9 cellular contexts compared by ENCODE assay signal in genomic region chr6:129929433-129929832, GRCh38.
DNase-seq lines count a peak whose midpoint lies in the region; ATAC-seq and TF ChIP-seq lines count a peak whose summit lies in the region.
"Had no signal": no experiment of that assay in that cellular context is flagged by ENCODE, and none has a peak within 500 bp of the region (broad histone marks: within the 10 kb centered on the region; RNA-seq: fewer than 3 reads in every experiment).

No MANE protein-coding gene starts in this region.

- peaks cover 5% of the 10 kb centered on the region for H3K27me3 Mint-ChIP-seq in activated naive CD4-positive, alpha-beta T cell treated with anti-CD3 and anti-CD28 coated beads, Interleukin-2, amount 10 ng/mL, durations not matched to agents 7 days and 5 days

- H3K36me3 Mint-ChIP-seq in activated naive CD4-positive, alpha-beta T cell treated with anti-CD3 and anti-CD28 coated beads, Interleukin-2, amount 10 ng/mL, durations not matched to agents 7 days and 5 days, result no peaks in the 10 kb centered on the region

- no peak overlapping the region for H3K4me3 ChIP-seq in cardiac fibroblast (replicated peaks in 1 of 2; ENCODE audit: low read depth in 2 of 2, low read length in 2 of 2)
- H3K4me3 ChIP-seq: body of pancreas had no signal

- no peak for TF ChIP-seq CTCF in cardiac fibroblast (IDR thresholded peaks at IDR 0.05; ENCODE audit: low read depth, low read length)

- no peaks in the 10 kb centered on the region for H3K9me3 Mint-ChIP-seq in activated naive CD4-positive, alpha-beta T cell treated with anti-CD3 and anti-CD28 coated beads, Interleukin-2, amount 10 ng/mL, durations not matched to agents 7 days and 5 days

- H3K4me1 Mint-ChIP-seq in activated naive CD4-positive, alpha-beta T cell treated with anti-CD3 and anti-CD28 coated beads, Interleukin-2, amount 10 ng/mL, durations not matched to agents 7 days and 5 days, result no peaks in the 10 kb centered on the region

- CTCF ChIA-PET in activated naive CD4-positive, alpha-beta T cell treated with anti-CD3 and anti-CD28 coated beads, Interleukin-2, amount 10 ng/mL, durations not matched to agents 7 days and 5 days (lab: Charles Lee), result interaction anchor here (0.6 kb wide), 1 partner anchor 93 kb away, joined by 3 read pairs; no protein-coding TSS in a partner anchor

- no peak overlapping the region for H3K27ac Mint-ChIP-seq in activated naive CD4-positive, alpha-beta T cell treated with anti-CD3 and anti-CD28 coated beads, Interleukin-2, amount 10 ng/mL, durations not matched to agents 7 days and 5 days

- ATAC-seq in GM18861 (IDR thresholded peaks at IDR 0.05; ENCODE audit: unreplicated experiment) (no peak), HG02678 (IDR thresholded peaks at IDR 0.05; ENCODE audit: unreplicated experiment) (no peak)
- ATAC-seq: body of pancreas had no signal

- no peak overlapping the region for H3K4me3 Mint-ChIP-seq in activated naive CD4-positive, alpha-beta T cell treated with anti-CD3 and anti-CD28 coated beads, Interleukin-2, amount 10 ng/mL, durations not matched to agents 7 days and 5 days

- DNase-seq in AG20443 (ENCODE audit: low spot score) (peak; percentile 90), MV-4-11 (lab: John Stamatoyannopoulos, UW) (peak; percentile 69), cardiac fibroblast (ENCODE audit: low read depth in 2 of 2) (peak; percentile 72 to 93), lung microvascular endothelial cell (ENCODE audit: low read depth in 2 of 2) (peak; percentile 24 to 79), GM19238 (ENCODE audit: insufficient read length, low spot score) (no peak)
- DNase-seq in activated naive CD4-positive, alpha-beta T cell treated with anti-CD3 and anti-CD28 coated beads, Interleukin-2, amount 10 ng/mL, durations not matched to agents 7 days and 5 days, result no peak
- DNase-seq: body of pancreas had no signal

Comparison
In these comparisons a context has a peak if more than half of its experiments do, and no peak if none do; other contexts are left out.
1. DNase-seq: peak in AG20443 (single experiment), MV-4-11 (single experiment), cardiac fibroblast (2 of 2) and lung microvascular endothelial cell (2 of 2); none in GM19238 (single experiment) and activated naive CD4-positive, alpha-beta T cell treated with anti-CD3 and anti-CD28 coated beads, Interleukin-2, amount 10 ng/mL, durations not matched to agents 7 days and 5 days (single experiment).